22 cellular contexts compared by ENCODE assay signal in genomic region chr4:11223261-11223660, GRCh38.
DNase-seq lines count a peak whose midpoint lies in the region; ATAC-seq, FAIRE-seq and TF ChIP-seq lines count a peak whose summit lies in the region.
"Had no signal": no experiment of that assay in that cellular context is flagged by ENCODE, and none has a peak within 500 bp of the region (broad histone marks: within the 10 kb centered on the region; RNA-seq: fewer than 3 reads in every experiment).

No MANE protein-coding gene starts in this region.

- H3K4me3 Mint-ChIP-seq in brain (peak overlapping the region in 3 of 5 experiments; percentile 4 to 66 (median 56)), glutamatergic neuron (ENCODE audit: unreplicated experiment) (no peak overlapping the region)
- H3K4me3 Mint-ChIP-seq: B cell had no signal

- DNase-seq in NCI-H1417 (lab: John Stamatoyannopoulos, UW) (peak; percentile 79 to 94 (median 93)), NCI-H1417 treated with DMSO at 0.1 percent for 48 hours (lab: John Stamatoyannopoulos, UW) (no peak), NCI-H2196 treated with DMSO at 0.1 percent for 48 hours (lab: John Stamatoyannopoulos, UW; ENCODE audit: unreplicated experiment) (peak; percentile 39), HepG2 (ENCODE audit: low spot score) (no peak), uterus (no peak), glutamatergic neuron (no peak)
- DNase-seq: 8988T; activated gamma-delta T cell treated with Interleukin-2 at 50 U/mL for 16 hours; adrenal gland; Calu3; cortex of kidney; head of caudate nucleus; NCI-H1436 treated with DMSO at 0.1 percent for 48 hours; stimulated activated CD4-positive, alpha-beta T cell treated with anti-CD3 and anti-CD28 coated beads, Interleukin-4, amount 100 ng/mL, for 4 hours; stomach; T-helper 2 cell; trophoblast cell had no signal

- H3K27me3 ChIP-seq in HepG2 (ENCODE audit: control insufficient read depth in 1 of 2, insufficient read depth in 2 of 2, low read length in 2 of 2) (no peaks in the 10 kb centered on the region), uterus (no peaks in the 10 kb centered on the region)
- H3K27me3 ChIP-seq: adrenal gland, neutrophil, stomach had no signal

- 85% methylated on average over 5 of the region's 6 CpGs for WGBS in HepG2 (ENCODE audit: low lambda C conversion rate)

- TF ChIP-seq CTCF in brain (conservative IDR thresholded peaks at IDR 0.05) (no peak), HepG2 (CRISPR knock-in tag; IDR thresholded peaks at IDR 0.05) (no peak), uterus (IDR thresholded peaks at IDR 0.05) (no peak), glutamatergic neuron (IDR thresholded peaks at IDR 0.05; ENCODE audit: partially characterized antibody, unreplicated experiment) (no peak)

- CTCF ChIA-PET in HepG2 (lab: Yijun Ruan, JAX; ENCODE audit: low intra/inter-chr PET ratio, low total read pairs) = no interaction called here

- H2AFZ ChIP-seq in HepG2 (ENCODE audit: low read length) = no peak overlapping the region

- H3K4me1 Mint-ChIP-seq in brain = peaks cover 20% of the 10 kb centered on the region
- H3K4me1 Mint-ChIP-seq in glutamatergic neuron (ENCODE audit: low read depth, unreplicated experiment) = peaks cover 3% of the 10 kb centered on the region
- H3K4me1 Mint-ChIP-seq: B cell had no signal

- TF ChIP-seq EP300 in HepG2 (IDR thresholded peaks at IDR 0.05; ENCODE audit: low read depth in 2 of 2, low read length in 2 of 2) (no peak), HepG2 (CRISPR knock-in tag; IDR thresholded peaks at IDR 0.05; ENCODE audit: borderline replicate concordance) (no peak)

- no peak overlapping the region for H3K4me2 ChIP-seq in HepG2 (ENCODE audit: low read depth, low read length)

- no peaks in the 10 kb centered on the region for H3K36me3 Mint-ChIP-seq in brain
- no peaks in the 10 kb centered on the region for H3K36me3 Mint-ChIP-seq in glutamatergic neuron (ENCODE audit: unreplicated experiment)

- H3K4me1 ChIP-seq in HepG2 (ENCODE audit: insufficient read depth, low read length) (no peaks in the 10 kb centered on the region), uterus (no peaks in the 10 kb centered on the region)
- H3K4me1 ChIP-seq: adrenal gland, stomach had no signal

- H3K36me3 ChIP-seq in HepG2 (replicated peaks in 1 of 2; ENCODE audit: control insufficient read depth in 1 of 2, insufficient read depth in 2 of 2, low read length in 2 of 2) (no peaks in the 10 kb centered on the region), uterus (no peaks in the 10 kb centered on the region)
- H3K36me3 ChIP-seq: adrenal gland, neutrophil, stomach had no signal

- H3K9me3 ChIP-seq in HepG2 (ENCODE audit: low read length) (peaks cover 73% of the 10 kb centered on the region), uterus (no peaks in the 10 kb centered on the region)
- H3K9me3 ChIP-seq: adrenal gland, neutrophil, stomach had no signal

- H3K9ac ChIP-seq in HepG2 (ENCODE audit: insufficient read depth, low read depth, low read length) = no peak overlapping the region

- no peak for TF ChIP-seq RAD21 in HepG2 (CRISPR knock-in tag; IDR thresholded peaks at IDR 0.05)

- in situ Hi-C loops in HepG2 (cut with HindIII; ENCODE audit: extremely low pct_ligation_motif_present, low pct_unique_long_range_greater_than_20kb) = no loop called here

- no peak for FAIRE-seq in HepG2 (lab: Jason Lieb, UNC)
- FAIRE-seq: GM18507 had no signal

- no peak for ATAC-seq in HG03095 (IDR thresholded peaks at IDR 0.05; ENCODE audit: unreplicated experiment)
- no peak for ATAC-seq in HepG2

- no TSS peak for BruUV-seq in HepG2 (replicated peaks; lab: Mats Ljungman, UMichigan)

- H3K9me3 Mint-ChIP-seq in brain (peaks cover 0 to 6% (median 0%) of the 10 kb centered on the region in 5 experiments), glutamatergic neuron (ENCODE audit: unreplicated experiment) (peaks cover 1% of the 10 kb centered on the region)

- H3K27ac Mint-ChIP-seq in brain (peak overlapping the region in 3 of 5 experiments; percentile 37 to 81 (median 75)), glutamatergic neuron (ENCODE audit: unreplicated experiment) (no peak overlapping the region)
- H3K27ac Mint-ChIP-seq: B cell had no signal

- H3K27ac ChIP-seq in HepG2 (ENCODE audit: extremely low read length, insufficient read depth, low read length) = no peak overlapping the region
- no peak overlapping the region for H3K27ac ChIP-seq in uterus
- H3K27ac ChIP-seq: adrenal gland, neutrophil, stomach had no signal

- H3K79me2 ChIP-seq in HepG2 (ENCODE audit: insufficient read depth, low read length) = no peaks in the 10 kb centered on the region

- H3K4me3 ChIP-seq in HepG2 (replicated peaks in 1 of 3; ENCODE audit: insufficient read depth in 1 of 3, low read depth in 2 of 3, low read length in 3 of 3) (no peak overlapping the region), uterus (no peak overlapping the region)
- H3K4me3 ChIP-seq: adrenal gland, stomach had no signal

- H4K20me1 ChIP-seq in HepG2 (ENCODE audit: insufficient read depth, low read length) = no peaks in the 10 kb centered on the region

- no peak for TF ChIP-seq POLR2A in HepG2 (IDR thresholded peaks at IDR 0.05; ENCODE audit: insufficient read depth in 1 of 2, low read depth in 2 of 2, low read length in 2 of 2)
- no peak for TF ChIP-seq POLR2A in uterus (IDR thresholded peaks at IDR 0.05)

- peaks cover 6% of the 10 kb centered on the region for H3K27me3 Mint-ChIP-seq in brain
- no peaks in the 10 kb centered on the region for H3K27me3 Mint-ChIP-seq in glutamatergic neuron (ENCODE audit: unreplicated experiment)
- H3K27me3 Mint-ChIP-seq: B cell had no signal

- POLR2A ChIA-PET in HepG2 (lab: Yijun Ruan, JAX) = no interaction called here

- intact Hi-C loops in HepG2 (cut with micrococcal nuclease; ENCODE audit: unreplicated experiment) = no loop called here
- intact Hi-C loops in uterus (cut with DNase I; ENCODE audit: low total_unique reads) = no loop called here

TF ChIP-seq in HepG2, 621 proteins besides CTCF, POLR2A, EP300 and RAD21 (continues in another document):
- TF ChIP-seq ARHGAP35 (CRISPR knock-in tag; IDR thresholded peaks at IDR 0.05; ENCODE audit: borderline replicate concordance) (no peak), ZNF496 (CRISPR knock-in tag; IDR thresholded peaks at IDR 0.05; ENCODE audit: insufficient replicate concordance) (no peak), ZNF597 (CRISPR knock-in tag; IDR thresholded peaks at IDR 0.05) (no peak), ATM (IDR thresholded peaks at IDR 0.05; ENCODE audit: borderline replicate concordance) (no peak), JUNB (CRISPR knock-in tag; IDR thresholded peaks at IDR 0.05; ENCODE audit: borderline replicate concordance) (no peak), GABPA (IDR thresholded peaks at IDR 0.05; ENCODE audit: low read depth, low read length) (no peak), GABPA (CRISPR knock-in tag; IDR thresholded peaks at IDR 0.05; ENCODE audit: low read depth) (no peak), PRPF4 (IDR thresholded peaks at IDR 0.05; ENCODE audit: low read depth, low read length, poor library complexity, severe bottlenecking) (no peak), DZIP1 (CRISPR knock-in tag; IDR thresholded peaks at IDR 0.05) (no peak), MYNN (CRISPR knock-in tag; IDR thresholded peaks at IDR 0.05; ENCODE audit: low read depth) (no peak), TRIM22 (IDR thresholded peaks at IDR 0.05) (no peak)

Comparison
In these comparisons a context has a peak if more than half of its experiments do, and no peak if none do; other contexts are left out.
1. DNase-seq: peak in NCI-H1417 (3 of 3) and NCI-H2196 treated with DMSO at 0.1 percent for 48 hours (single experiment); none in NCI-H1417 treated with DMSO at 0.1 percent for 48 hours (single experiment), HepG2 (single experiment), uterus (0 of 2) and glutamatergic neuron (single experiment).